ENCODE assay signal across 9 cellular contexts in genomic region chr20:57393321-57394086, GRCh38. TPM values are rescaled to one million over a fixed set of nuclear protein-coding genes. Genes with fewer than 3 reads are reported as not detected.
A peak's percentile ranks its signal among the peaks of the same experiment; 100 is the strongest.
DNase-seq lines count a peak whose midpoint lies in the region; ATAC-seq and TF ChIP-seq lines count a peak whose summit lies in the region.
"Had no signal": no experiment of that assay in that cellular context is flagged by ENCODE, and none has a peak within 500 bp of the region (broad histone marks: within the 10 kb centered on the region; RNA-seq: fewer than 3 reads in every experiment).

No MANE protein-coding gene starts in this region.

- H3K4me1 ChIP-seq in CD4-positive, alpha-beta memory T cell (ENCODE audit: insufficient read depth, low read length) = peaks cover 70% of the 10 kb centered on the region
- peaks cover 74% of the 10 kb centered on the region for H3K4me1 ChIP-seq in muscle layer of colon (ENCODE audit: insufficient read depth, low read length)

- peak overlapping the region; percentile 97 to 100 (median 99) for H3K27ac Mint-ChIP-seq in CD4-positive, alpha-beta memory T cell
- H3K27ac Mint-ChIP-seq in activated naive CD8-positive, alpha-beta T cell treated with anti-CD3 and anti-CD28 coated beads, Interleukin-2, amount 50 U/mL, for 24 hours = peak overlapping the region; percentile 89

- H3K27me3 Mint-ChIP-seq in CD4-positive, alpha-beta memory T cell = peaks cover 0 to 3% of the 10 kb centered on the region in 2 donors
- no peaks in the 10 kb centered on the region for H3K27me3 Mint-ChIP-seq in activated naive CD8-positive, alpha-beta T cell treated with anti-CD3 and anti-CD28 coated beads, Interleukin-2, amount 50 U/mL, for 24 hours

- no peak for ATAC-seq in activated naive CD8-positive, alpha-beta T cell treated with anti-CD3 and anti-CD28 coated beads, Interleukin-2, amount 50 U/mL, for 24 hours
- no peak for ATAC-seq in omental fat pad (ENCODE audit: low FRiP score)
- ATAC-seq in GM19023 (IDR thresholded peaks at IDR 0.05; ENCODE audit: unreplicated experiment) = no peak
- no peak for ATAC-seq in HG02981 (IDR thresholded peaks at IDR 0.05; ENCODE audit: unreplicated experiment)
- no peak for ATAC-seq in GM19463 (IDR thresholded peaks at IDR 0.05; ENCODE audit: unreplicated experiment)
- ATAC-seq: body of pancreas had no signal

- no peaks in the 10 kb centered on the region for H3K27me3 ChIP-seq in CD4-positive, alpha-beta memory T cell (ENCODE audit: insufficient read depth, low read length)
- no peaks in the 10 kb centered on the region for H3K27me3 ChIP-seq in muscle layer of colon (ENCODE audit: control insufficient read depth in 1 of 2, insufficient read depth in 2 of 2, low read length in 2 of 2)
- H3K27me3 ChIP-seq: body of pancreas had no signal

- no peaks in the 10 kb centered on the region for H3K9me3 ChIP-seq in CD4-positive, alpha-beta memory T cell (ENCODE audit: control insufficient read depth in 1 of 2, low read length in 2 of 2)
- H3K9me3 ChIP-seq in muscle layer of colon (ENCODE audit: low read length) = no peaks in the 10 kb centered on the region
- H3K9me3 ChIP-seq: body of pancreas had no signal

- peaks cover 47 to 67% of the 10 kb centered on the region in 2 donors for H3K36me3 Mint-ChIP-seq in CD4-positive, alpha-beta memory T cell
- H3K36me3 Mint-ChIP-seq in activated naive CD8-positive, alpha-beta T cell treated with anti-CD3 and anti-CD28 coated beads, Interleukin-2, amount 50 U/mL, for 24 hours (ENCODE audit: low read depth) = peaks cover 59% of the 10 kb centered on the region

- CTCF ChIA-PET in CD4-positive, alpha-beta memory T cell (lab: Charles Lee; ENCODE audit: partially characterized antibody) = interaction anchor here (7.7 to 8.1 kb wide), 2 partner anchors 12 to 41 kb away, joined by 45 to 92 read pairs; no protein-coding TSS in a partner anchor

- intact Hi-C loops in CD4-positive, alpha-beta memory T cell (cut with micrococcal nuclease) = loop anchor here (2.0 to 10.0 kb wide), 8 partner anchors 43 to 1774 kb away; partner anchors contain the start of genes ATP5F1E, CASS4, PMEPA1 and RAE1

- H3K9me3 Mint-ChIP-seq in CD4-positive, alpha-beta memory T cell = peaks cover 0 to 9% (median 0%) of the 10 kb centered on the region in 8 donors
- H3K9me3 Mint-ChIP-seq in activated naive CD8-positive, alpha-beta T cell treated with anti-CD3 and anti-CD28 coated beads, Interleukin-2, amount 50 U/mL, for 24 hours = no peaks in the 10 kb centered on the region

- H3K4me1 Mint-ChIP-seq in CD4-positive, alpha-beta memory T cell = peaks cover 44 to 87% (median 60%) of the 10 kb centered on the region in 4 donors
- peaks cover 74% of the 10 kb centered on the region for H3K4me1 Mint-ChIP-seq in activated naive CD8-positive, alpha-beta T cell treated with anti-CD3 and anti-CD28 coated beads, Interleukin-2, amount 50 U/mL, for 24 hours

- H3K4me3 ChIP-seq in CD4-positive, alpha-beta memory T cell (ENCODE audit: low read length in 2 of 2) = peak overlapping the region; percentile 77 to 99
- H3K4me3 ChIP-seq in Jurkat, Clone E6-1 (ENCODE audit: low read length) = peak overlapping the region; percentile 59
- peak overlapping the region; percentile 51 to 85 for H3K4me3 ChIP-seq in muscle layer of colon (ENCODE audit: low read depth in 1 of 2, low read length in 2 of 2)
- H3K4me3 ChIP-seq: body of pancreas had no signal

- no peak for DNase-seq in CD4-positive, alpha-beta memory T cell
- DNase-seq in Jurkat, Clone E6-1 (ENCODE audit: low read depth, low spot score) = no peak
- no peak for DNase-seq in activated naive CD8-positive, alpha-beta T cell treated with anti-CD3 and anti-CD28 coated beads, Interleukin-2, amount 50 U/mL, for 24 hours
- no peak for DNase-seq in omental fat pad (ENCODE audit: low spot score)

- H3K4me3 Mint-ChIP-seq in CD4-positive, alpha-beta memory T cell = peak overlapping the region; percentile 91 to 100 (median 97)
- peak overlapping the region; percentile 90 for H3K4me3 Mint-ChIP-seq in activated naive CD8-positive, alpha-beta T cell treated with anti-CD3 and anti-CD28 coated beads, Interleukin-2, amount 50 U/mL, for 24 hours

- POLR2A ChIA-PET in CD4-positive, alpha-beta memory T cell (lab: Charles Lee; ENCODE audit: partially characterized antibody) = interaction anchor here (0.6 to 9.6 kb wide), 11 partner anchors 7 to 1639 kb away, joined by 3 to 150 read pairs (median 8); partner anchors contain the start of genes ATP5F1E, STX16 and ZBP1

- TF ChIP-seq CTCF in omental fat pad (IDR thresholded peaks at IDR 0.05) = no peak

- peaks cover 40% of the 10 kb centered on the region for H3K36me3 ChIP-seq in CD4-positive, alpha-beta memory T cell (ENCODE audit: insufficient read depth, low read length)
- peaks cover 33% of the 10 kb centered on the region for H3K36me3 ChIP-seq in muscle layer of colon (ENCODE audit: insufficient read depth, low read length)

- H3K9ac ChIP-seq in muscle layer of colon (ENCODE audit: low read length) = peak overlapping the region; percentile 98

- H3K27ac ChIP-seq in CD4-positive, alpha-beta memory T cell (ENCODE audit: low read depth, low read length) = peak overlapping the region; percentile 84
- H3K27ac ChIP-seq in muscle layer of colon (ENCODE audit: low read depth, low read length) = peak overlapping the region; percentile 94

RNA-seq across cellular contexts. Expression of gene RBM38, which starts 2.3 kb away (rescaled TPM):
- 10 to 100 TPM; 76.0 to 79.6 TPM for total RNA-seq in CD4-positive, alpha-beta memory T cell
- polyA plus RNA-seq in CD4-positive, alpha-beta memory T cell = 10 to 100 TPM; 33.1 to 97.8 TPM
- polyA plus RNA-seq in Jurkat, Clone E6-1 (2012; ENCODE audit: insufficient read depth, insufficient read length) = 66.7 TPM
- 10 to 100 TPM in 3 of 4 donors, 1 to 10 TPM in 1; 4.6 to 18.0 (median 10.6) TPM for total RNA-seq in omental fat pad

RNA-seq across cellular contexts. Expression of gene RAE1, which starts 42.4 kb away (rescaled TPM):
- total RNA-seq in CD4-positive, alpha-beta memory T cell = 10 to 100 TPM; 30.9 to 33.8 TPM
- 10 to 100 TPM; 31.7 to 43.9 TPM for polyA plus RNA-seq in CD4-positive, alpha-beta memory T cell
- polyA plus RNA-seq in Jurkat, Clone E6-1 (2012; ENCODE audit: insufficient read depth, insufficient read length) = 81.1 TPM
- 10 to 100 TPM; 13.9 to 32.9 (median 17.2) TPM for total RNA-seq in omental fat pad

Comparison
In these comparisons a context has a peak if more than half of its experiments do, and no peak if none do; other contexts are left out.
1. RNA of gene RBM38, which starts 2.3 kb away (total RNA-seq): 76.0 to 79.6 TPM in CD4-positive, alpha-beta memory T cell; 4.6 to 18.0 TPM in omental fat pad; every median in the first group is over 4 times any median in the second.
2. Peak in every context shown above with its lines, with median percentiles within 50 percentile points of each other: H3K4me3 ChIP-seq.